In genomic region chr5:56011835-56012234, GRCh38 we compare ENCODE assay signal across 8 cellular contexts. TPM values are rescaled to one million over a fixed set of nuclear protein-coding genes. Genes with fewer than 3 reads are reported as not detected.
DNase-seq lines count a peak whose midpoint lies in the region; ATAC-seq and TF ChIP-seq lines count a peak whose summit lies in the region.

No MANE protein-coding gene starts in this region.

- no peak overlapping the region for H3K4me2 ChIP-seq in H9 (ENCODE audit: insufficient read depth, insufficient read length, low read length)

- no peaks in the 10 kb centered on the region for H3K9me3 ChIP-seq in lung (ENCODE audit: control insufficient read depth in 2 of 2, insufficient read depth in 1 of 2, low read length in 1 of 2)
- no peaks in the 10 kb centered on the region for H3K9me3 ChIP-seq in H9 (ENCODE audit: control insufficient read depth, low read depth, low read length)

- H4K91ac ChIP-seq in H9 (ENCODE audit: insufficient read length, low read depth, low read length), result no peak overlapping the region

- no peak overlapping the region for H3K4me3 Mint-ChIP-seq in CD14-positive monocyte
- peak overlapping the region; percentile 11 for H3K4me3 Mint-ChIP-seq in activated naive CD8-positive, alpha-beta T cell treated with anti-CD3 and anti-CD28 coated beads for 36 hours
- no peak overlapping the region for H3K4me3 Mint-ChIP-seq in H9

- H3K4ac ChIP-seq in H9 (ENCODE audit: low read depth, low read length), result no peak overlapping the region

- peaks cover 0 to 5% of the 10 kb centered on the region in 2 donors for H3K36me3 Mint-ChIP-seq in CD14-positive monocyte
- peaks cover 2% of the 10 kb centered on the region for H3K36me3 Mint-ChIP-seq in activated naive CD8-positive, alpha-beta T cell treated with anti-CD3 and anti-CD28 coated beads for 36 hours
- peaks cover 4 to 7% (median 6%) of the 10 kb centered on the region in 3 experiments; a peak in 4 of 7 replicates for H3K36me3 Mint-ChIP-seq in H9 (ENCODE audit: insufficient read depth in 1 of 3, low read depth in 3 of 3)

- no peak overlapping the region for H3K56ac ChIP-seq in H9 (ENCODE audit: insufficient read length, low read depth, low read length)

- no peak overlapping the region for H3K14ac ChIP-seq in H9 (ENCODE audit: insufficient read depth, low read length)

- no peak overlapping the region for H3K23ac ChIP-seq in H9 (ENCODE audit: insufficient read length, low read depth, low read length)

- no peak overlapping the region for H2BK12ac ChIP-seq in H9 (ENCODE audit: insufficient read length, low read depth, low read length)

- no peaks in the 10 kb centered on the region for H4K20me1 ChIP-seq in H9 (ENCODE audit: control insufficient read depth, insufficient read depth, insufficient read length)

- no peak overlapping the region for H4K5ac ChIP-seq in H9 (ENCODE audit: insufficient read length, low read depth, low read length)

- H3K79me2 ChIP-seq in H9 (ENCODE audit: insufficient read depth, low read length), result no peaks in the 10 kb centered on the region

- ATAC-seq in HG02943 (IDR thresholded peaks at IDR 0.05; ENCODE audit: low read depth, unreplicated experiment) (peak; percentile 45), lung (ENCODE audit: insufficient read depth, low FRiP score) (peak; percentile 54)

- H3K9me3 Mint-ChIP-seq in CD14-positive monocyte, result peaks cover 0 to 7% (median 5%) of the 10 kb centered on the region in 7 donors
- H3K9me3 Mint-ChIP-seq in activated naive CD8-positive, alpha-beta T cell treated with anti-CD3 and anti-CD28 coated beads for 36 hours, result peaks cover 4% of the 10 kb centered on the region
- H3K9me3 Mint-ChIP-seq in H9, result peaks cover 13 to 19% of the 10 kb centered on the region in 2 experiments

- no peak overlapping the region for H3K18ac ChIP-seq in H9 (ENCODE audit: insufficient read length, low read depth, low read length)

- no peak overlapping the region for H3T11ph ChIP-seq in H9 (ENCODE audit: low read length)

- H3K4me1 Mint-ChIP-seq in CD14-positive monocyte (peaks cover 13% of the 10 kb centered on the region), H9 (peaks cover 4 to 7% of the 10 kb centered on the region in 2 experiments; a peak in 3 of 4 replicates)
- H3K4me1 Mint-ChIP-seq in activated naive CD8-positive, alpha-beta T cell treated with anti-CD3 and anti-CD28 coated beads for 36 hours, result peaks cover 24% of the 10 kb centered on the region

- no peaks in the 10 kb centered on the region for H3K36me3 ChIP-seq in lung (ENCODE audit: control insufficient read depth in 2 of 2, insufficient read depth in 2 of 2, low read length in 2 of 2)

- peak overlapping the region in 4 of 7 donors; percentile 49 to 85 (median 62) for H3K27ac Mint-ChIP-seq in CD14-positive monocyte
- H3K27ac Mint-ChIP-seq in activated naive CD8-positive, alpha-beta T cell treated with anti-CD3 and anti-CD28 coated beads for 36 hours, result peak overlapping the region; percentile 60
- no peak overlapping the region for H3K27ac Mint-ChIP-seq in H9

- H2AFZ ChIP-seq in H9 (ENCODE audit: low read length), result no peak overlapping the region

- no peak for TF ChIP-seq CTCF in CD14-positive monocyte (IDR thresholded peaks at IDR 0.05)
- TF ChIP-seq CTCF in lung (IDR thresholded peaks at IDR 0.05; ENCODE audit: control extremely low read depth, extremely low read depth), result no peak
- TF ChIP-seq CTCF in H9 (conservative IDR thresholded peaks at IDR 0.05), result no peak

- H3K4me1 ChIP-seq in lung (ENCODE audit: control insufficient read depth in 2 of 2, insufficient read depth in 2 of 2, low read length in 2 of 2), result no peaks in the 10 kb centered on the region
- H3K4me1 ChIP-seq in H9 (ENCODE audit: insufficient read depth, low read length), result no peaks in the 10 kb centered on the region

- no peak for DNase-seq in CD14-positive monocyte (ENCODE audit: low spot score)
- no peak for DNase-seq in activated naive CD8-positive, alpha-beta T cell treated with anti-CD3 and anti-CD28 coated beads for 36 hours
- DNase-seq in lung (ENCODE audit: low spot score), result no peak
- no peak for DNase-seq in H9
- no peak for DNase-seq in SW480 (ENCODE audit: low spot score)
- DNase-seq in NCI-H146 (lab: John Stamatoyannopoulos, UW), result no peak
- DNase-seq in NCI-H510A (lab: John Stamatoyannopoulos, UW), result no peak

- H3K27ac ChIP-seq in lung (ENCODE audit: low read depth in 1 of 2, low read length in 1 of 2) (no peak overlapping the region), H9 (ENCODE audit: insufficient read length, low read depth, low read length) (no peak overlapping the region)

- no peak overlapping the region for H3K9ac ChIP-seq in H9 (ENCODE audit: extremely low read depth, insufficient read length, low read length)

- no peak overlapping the region for H4K8ac ChIP-seq in H9 (replicated peaks; ENCODE audit: insufficient read length, low read depth, low read length)

- no peak overlapping the region for H2BK15ac ChIP-seq in H9 (ENCODE audit: low read depth, low read length)

- H2BK5ac ChIP-seq in H9 (ENCODE audit: insufficient read length, low read length), result no peak overlapping the region

- intact Hi-C loops in CD14-positive monocyte (cut with micrococcal nuclease), result no loop called here

- no peaks in the 10 kb centered on the region for H3K23me2 ChIP-seq in H9 (ENCODE audit: insufficient read length, low read depth, low read length, poor library complexity, severe bottlenecking)

- H2BK120ac ChIP-seq in H9 (ENCODE audit: low read depth, low read length, poor library complexity, severe bottlenecking), result no peak overlapping the region

- no peak overlapping the region for H3K4me3 ChIP-seq in lung

- no peak overlapping the region for H2AK5ac ChIP-seq in H9 (ENCODE audit: insufficient read length, low read length)

- no peaks in the 10 kb centered on the region for H3K79me1 ChIP-seq in H9 (ENCODE audit: insufficient read depth, low read depth, low read length, poor library complexity, severe bottlenecking)

- peaks cover 0 to 2% (median 0%) of the 10 kb centered on the region in 3 donors for H3K27me3 Mint-ChIP-seq in CD14-positive monocyte (ENCODE audit: low read depth in 3 of 3)
- H3K27me3 Mint-ChIP-seq in activated naive CD8-positive, alpha-beta T cell treated with anti-CD3 and anti-CD28 coated beads for 36 hours, result no peaks in the 10 kb centered on the region
- H3K27me3 Mint-ChIP-seq in H9 (ENCODE audit: low read depth), result no peaks in the 10 kb centered on the region

- 66 to 69% methylated on average over 3 of the region's 3 CpGs for whole genome bisulfite sequencing in lung, 2 donors
- no CpG with 5 or more reads among the region's 3 CpGs for WGBS in H9 (ENCODE audit: extremely low coverage, insufficient read length, low lambda C conversion rate)

- H3K27me3 ChIP-seq in lung (ENCODE audit: control insufficient read depth, insufficient read depth) (no peaks in the 10 kb centered on the region), H9 (ENCODE audit: insufficient read depth, low read length) (no peaks in the 10 kb centered on the region)

- H2BK20ac ChIP-seq in H9 (ENCODE audit: low read depth, low read length, poor library complexity, severe bottlenecking), result no peak overlapping the region

RNA-seq across cellular contexts. Expression of gene IL6ST, which starts 17.1 kb away (rescaled TPM):
- polyA plus RNA-seq in CD14-positive monocyte (10 to 100 TPM; 25.7 to 28.7 TPM), lung (10 to 100 TPM; 47.8 to 73.1 TPM)
- total RNA-seq in activated naive CD8-positive, alpha-beta T cell treated with anti-CD3 and anti-CD28 coated beads for 36 hours, result 10 to 100 TPM; 47.1 to 58.0 TPM
- total RNA-seq in lung (100 to 1,000 TPM; 319 to 377 TPM), H9 (2021) (10.3 and 11.1 TPM in 2 replicates)

Comparison
In these comparisons a context has a peak if more than half of its experiments do, and no peak if none do; other contexts are left out.
1. H3K27ac Mint-ChIP-seq: peak in CD14-positive monocyte (4 of 7) and activated naive CD8-positive, alpha-beta T cell treated with anti-CD3 and anti-CD28 coated beads for 36 hours (single experiment); none in H9 (0 of 3).
2. RNA of gene IL6ST, which starts 17.1 kb away (total RNA-seq): 319 to 377 TPM in lung; 47.1 to 58.0 TPM in activated naive CD8-positive, alpha-beta T cell treated with anti-CD3 and anti-CD28 coated beads for 36 hours and 10.3 to 11.1 TPM in H9; every median in the first group is over 4 times any median in the second.